ENCODE assay signal across 8 cellular contexts in the genomic region with DNA sequence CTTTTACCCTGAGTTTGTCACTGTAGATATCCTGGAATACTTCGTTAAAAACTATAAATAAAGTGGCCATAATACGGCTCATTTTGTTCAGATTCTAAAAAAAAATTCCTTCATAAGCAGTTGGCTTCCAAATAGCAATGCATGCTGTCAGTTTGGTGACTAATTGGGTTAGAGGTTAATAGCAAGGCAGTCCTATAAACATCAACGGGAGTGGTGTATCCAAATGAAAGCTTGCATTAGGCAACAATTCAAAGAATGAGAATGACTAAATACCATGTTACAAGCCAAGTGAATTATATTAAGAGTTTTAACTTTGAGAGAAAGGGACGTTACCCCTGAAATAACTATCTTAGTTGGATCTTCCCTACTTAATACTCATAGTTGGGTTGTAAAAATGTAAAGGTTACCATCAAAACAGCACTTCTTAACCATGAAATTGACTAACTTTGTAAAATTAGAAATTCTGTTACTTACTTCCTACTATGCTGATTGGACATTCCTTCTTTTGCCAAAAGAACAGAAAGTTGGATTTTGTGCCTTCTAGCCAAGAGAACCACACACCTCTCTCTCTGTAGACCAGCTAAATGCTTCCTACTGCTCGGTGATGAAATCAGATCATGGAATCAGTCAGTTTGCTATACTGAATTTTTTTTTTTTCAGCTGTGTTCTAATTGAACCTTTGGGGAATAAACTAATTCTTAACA.
DNase-seq lines count a peak whose midpoint lies in the region; ATAC-seq, FAIRE-seq and TF ChIP-seq lines count a peak whose summit lies in the region.
"Had no signal": no experiment of that assay in that cellular context is flagged by ENCODE, and none has a peak within 500 bp of the region (broad histone marks: within the 10 kb centered on the region; RNA-seq: fewer than 3 reads in every experiment).

No MANE protein-coding gene starts in this region.

- no peaks in the 10 kb centered on the region for H3K27me3 ChIP-seq in brain microvascular endothelial cell (replicated peaks)
- no peaks in the 10 kb centered on the region for H3K27me3 ChIP-seq in tibial artery

- no peak overlapping the region for H3K4me3 ChIP-seq in brain microvascular endothelial cell (ENCODE audit: low read depth, low read length)
- no peak overlapping the region for H3K4me3 ChIP-seq in kidney (ENCODE audit: low read length in 2 of 2)
- H3K4me3 ChIP-seq in tibial artery = peak overlapping the region; percentile 7 to 14

- FAIRE-seq in HTR-8/SVneo (lab: Jason Lieb, UNC) = no peak
- FAIRE-seq in kidney (lab: Jason Lieb, UNC) = peak; percentile 62

- no peak overlapping the region for H3K9ac ChIP-seq in kidney (ENCODE audit: low read length in 2 of 2)

- H3K4me1 ChIP-seq in kidney (ENCODE audit: control insufficient read depth in 1 of 2, insufficient read depth in 1 of 2, low read depth in 1 of 2, low read length in 2 of 2) = peaks cover 10 to 19% of the 10 kb centered on the region in 2 donors
- peaks cover 0 to 70% (median 33%) of the 10 kb centered on the region in 4 donors for H3K4me1 ChIP-seq in tibial artery

- H3K9me3 ChIP-seq in kidney (ENCODE audit: control insufficient read depth in 1 of 2, low read length in 2 of 2) (no peaks in the 10 kb centered on the region), tibial artery (peaks cover 0 to 6% (median 2%) of the 10 kb centered on the region in 3 donors)

- intact Hi-C loops in kidney (cut with DNase I) (no loop called here), tibial artery (cut with DNase I; ENCODE audit: low total_unique reads) (no loop called here)

- DNase-seq in HTR-8/SVneo (ENCODE audit: insufficient read length, low spot score) = peak; percentile 63
- DNase-seq in brain microvascular endothelial cell = peak; percentile 55
- no peak for DNase-seq in kidney
- no peak for DNase-seq in tibial artery
- DNase-seq: NCI-H510A had no signal

- ATAC-seq in HG02870 (IDR thresholded peaks at IDR 0.05; ENCODE audit: unreplicated experiment) = no peak
- no peak for ATAC-seq in GM21367 (IDR thresholded peaks at IDR 0.05; ENCODE audit: unreplicated experiment)
- ATAC-seq in HG03135 (IDR thresholded peaks at IDR 0.05; ENCODE audit: unreplicated experiment) = no peak

- peak overlapping the region; percentile 27 for H3K27ac ChIP-seq in brain microvascular endothelial cell
- H3K27ac ChIP-seq in kidney (ENCODE audit: low read depth in 2 of 2, low read length in 2 of 2) = peak overlapping the region in 1 of 2 donors; percentile 59
- H3K27ac ChIP-seq in tibial artery = peak overlapping the region; percentile 42 to 53

- in situ Hi-C loops in brain microvascular endothelial cell (cut with HindIII; ENCODE audit: low pct_ligation_motif_present, low sequenced_read_pairs) = no loop called here

- H3K36me3 ChIP-seq in brain microvascular endothelial cell (replicated peaks) = no peaks in the 10 kb centered on the region
- H3K36me3 ChIP-seq in kidney (ENCODE audit: control insufficient read depth in 1 of 2, insufficient read depth in 2 of 2, low read length in 2 of 2) = no peaks in the 10 kb centered on the region
- H3K36me3 ChIP-seq in tibial artery = no peaks in the 10 kb centered on the region

- TF ChIP-seq CTCF in brain microvascular endothelial cell (IDR thresholded peaks at IDR 0.05; ENCODE audit: low read depth, low read length, missing control alignments) (no peak), kidney (IDR thresholded peaks at IDR 0.05; ENCODE audit: borderline replicate concordance, extremely low read depth, insufficient read depth) (no peak), tibial artery (IDR thresholded peaks at IDR 0.05) (no peak)

Comparison
In these comparisons a context has a peak if more than half of its experiments do, and no peak if none do; other contexts are left out.
1. DNase-seq: peak in HTR-8/SVneo (single experiment) and brain microvascular endothelial cell (single experiment); none in kidney (single experiment) and tibial artery (0 of 2).
2. H3K4me3 ChIP-seq: peak in tibial artery (2 of 2); none in brain microvascular endothelial cell (single experiment) and kidney (0 of 2).